In genomic region chr1:33147997-33148314, GRCh38 we compare ENCODE assay signal across 10 cellular contexts. TPM values are rescaled to one million over a fixed set of nuclear protein-coding genes. Genes with fewer than 3 reads are reported as not detected.
DNase-seq lines count a peak whose midpoint lies in the region; ATAC-seq and TF ChIP-seq lines count a peak whose summit lies in the region.
"Had no signal": no experiment of that assay in that cellular context is flagged by ENCODE, and none has a peak within 500 bp of the region (broad histone marks: within the 10 kb centered on the region; RNA-seq: fewer than 3 reads in every experiment).

No MANE protein-coding gene starts in this region.

- peaks cover 26 to 56% of the 10 kb centered on the region in 2 donors for H3K36me3 Mint-ChIP-seq in CD14-positive monocyte

- no peaks in the 10 kb centered on the region for H3K9me3 Mint-ChIP-seq in CD14-positive monocyte

- H3K27ac Mint-ChIP-seq in CD14-positive monocyte: no peak overlapping the region

- ATAC-seq in HG03196 (IDR thresholded peaks at IDR 0.05; ENCODE audit: unreplicated experiment): no peak
- ATAC-seq: heart left ventricle had no signal

- no peak overlapping the region for H3K4me3 ChIP-seq in fibroblast of the aortic adventitia (ENCODE audit: low read depth, low read length)
- H3K4me3 ChIP-seq: heart left ventricle, ovary had no signal

- H3K4me1 Mint-ChIP-seq in CD14-positive monocyte: no peaks in the 10 kb centered on the region

- H3K27me3 Mint-ChIP-seq in CD14-positive monocyte (ENCODE audit: low read depth in 3 of 3): peaks cover 0 to 4% (median 3%) of the 10 kb centered on the region in 3 donors

- intact Hi-C loops in CD14-positive monocyte (cut with micrococcal nuclease): no loop called here

- TF ChIP-seq CTCF in GM12873 (IDR thresholded peaks at IDR 0.05; ENCODE audit: insufficient read depth, low read depth, low read length, missing control alignments): peak; percentile 58
- peak; percentile 61 for TF ChIP-seq CTCF in fibroblast of the aortic adventitia (IDR thresholded peaks at IDR 0.05; ENCODE audit: insufficient read depth, low read length)
- no peak for TF ChIP-seq CTCF in CD14-positive monocyte (IDR thresholded peaks at IDR 0.05)

- DNase-seq in AG08395 (ENCODE audit: low spot score) (peak; percentile 67), RPMI7951 (ENCODE audit: low read depth) (peak; percentile 39), fibroblast of the aortic adventitia (ENCODE audit: low read depth) (peak; percentile 59), KG1 (lab: John Stamatoyannopoulos, UW) (no peak), NCI-H187 treated with DMSO at 0.1 percent for 48 hours (lab: John Stamatoyannopoulos, UW) (no peak), CD14-positive monocyte (ENCODE audit: low spot score) (no peak)
- DNase-seq: heart left ventricle, ovary had no signal

- no peak overlapping the region for H3K4me3 Mint-ChIP-seq in CD14-positive monocyte

RNA-seq across cellular contexts. Expression of gene TRIM62, which starts 33.9 kb away (rescaled TPM):
- total RNA-seq in RPMI7951 (2014; rRNA removed; shearing (Covaris generic)): 5.6 and 6.2 TPM in 2 replicates
- total RNA-seq in fibroblast of the aortic adventitia (ENCODE audit: low replicate concordance): 3.1 and 10.7 TPM in 2 replicates
- 1 to 10 TPM; 1.7 to 2.1 TPM for polyA plus RNA-seq in CD14-positive monocyte

Comparison
In these comparisons a context has a peak if more than half of its experiments do, and no peak if none do; other contexts are left out.
1. DNase-seq: peak in AG08395 (single experiment), RPMI7951 (single experiment) and fibroblast of the aortic adventitia (single experiment); none in KG1 (single experiment), NCI-H187 treated with DMSO at 0.1 percent for 48 hours (single experiment) and CD14-positive monocyte (single experiment).